21 cellular contexts compared by ENCODE assay signal in the genomic region with DNA sequence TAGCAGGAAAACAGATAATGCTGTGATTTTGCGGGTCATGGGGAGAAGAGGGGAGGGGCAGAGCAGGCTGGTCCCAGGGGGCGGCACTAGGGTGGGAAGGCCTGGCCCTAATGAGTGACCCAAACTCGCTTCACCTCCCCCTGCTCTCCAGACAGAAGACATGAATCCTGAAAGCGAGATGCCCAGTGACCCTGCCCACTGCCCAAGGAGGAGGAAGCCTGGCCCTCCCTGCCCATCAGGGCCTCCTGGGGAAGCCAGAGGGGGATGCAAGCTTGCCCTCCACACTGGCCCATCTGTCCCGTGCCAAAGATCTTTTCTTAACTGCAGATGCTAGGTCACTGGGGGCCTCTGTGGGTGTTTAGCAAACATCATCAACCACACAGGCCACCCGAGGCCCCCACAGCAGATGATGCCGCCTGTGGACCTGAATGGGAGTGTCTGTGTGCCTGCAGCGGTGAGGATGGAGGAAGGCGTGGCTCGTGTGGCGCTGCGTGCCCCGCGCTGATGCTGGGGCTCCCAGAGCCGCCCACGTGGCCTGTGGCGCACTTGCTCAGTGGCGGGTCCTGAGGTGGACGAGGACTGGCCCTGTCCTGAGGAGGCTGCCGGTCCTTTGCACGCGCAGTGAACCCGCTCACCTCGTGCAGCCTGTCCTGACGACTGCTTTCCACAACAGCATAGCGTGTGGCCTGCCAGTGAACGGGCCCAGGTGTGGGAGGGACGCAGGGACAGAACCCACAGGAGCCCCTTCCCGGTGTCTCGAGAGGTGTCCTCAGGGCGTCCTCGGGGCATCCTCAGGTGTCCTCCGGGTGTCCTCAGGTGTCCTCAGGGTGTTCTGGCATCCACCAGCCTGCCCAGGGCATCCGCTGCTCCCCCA.
DNase-seq lines count a peak whose midpoint lies in the region; ATAC-seq, FAIRE-seq and TF ChIP-seq lines count a peak whose summit lies in the region.
"Had no signal": no experiment of that assay in that cellular context is flagged by ENCODE, and none has a peak within 500 bp of the region (broad histone marks: within the 10 kb centered on the region; RNA-seq: fewer than 3 reads in every experiment).

No MANE protein-coding gene starts in this region.

- no peak overlapping the region for H2BK120ac ChIP-seq in H1 (replicated peaks; ENCODE audit: low read depth, low read length)

- H2BK5ac ChIP-seq in H1 (ENCODE audit: low read depth, low read length): peak overlapping the region; percentile 26; the same call in 1 of the 2 replicates

- no peaks in the 10 kb centered on the region for H3K79me2 ChIP-seq in H1 (ENCODE audit: control insufficient read depth in 1 of 2, insufficient read depth in 2 of 2, low read length in 2 of 2)
- H3K79me2 ChIP-seq in neural progenitor cell (ENCODE audit: low read depth): no peaks in the 10 kb centered on the region
- H3K79me2 ChIP-seq in PC-3 (ENCODE audit: low read length): no peaks in the 10 kb centered on the region

- no peak overlapping the region for H3K14ac ChIP-seq in H1 (ENCODE audit: insufficient read length)

- H2BK15ac ChIP-seq in H1 (ENCODE audit: low read length): no peak overlapping the region

- H3K4me1 ChIP-seq in right atrium auricular region: peaks cover 0 to 20% of the 10 kb centered on the region in 2 donors
- peaks cover 7 to 44% (median 33%) of the 10 kb centered on the region in 4 experiments for H3K4me1 ChIP-seq in H1 (replicated peaks in 1 of 4; ENCODE audit: control insufficient read depth in 3 of 4, insufficient read depth in 4 of 4, low read length in 3 of 4)
- peaks cover 46% of the 10 kb centered on the region for H3K4me1 ChIP-seq in neural progenitor cell
- H3K4me1 ChIP-seq in aorta (ENCODE audit: control insufficient read depth in 1 of 2, insufficient read depth in 2 of 2, low read length in 2 of 2): no peaks in the 10 kb centered on the region
- peaks cover 6% of the 10 kb centered on the region for H3K4me1 ChIP-seq in PC-3 (ENCODE audit: insufficient read depth, low read length)

- H3K4me2 ChIP-seq in H1 (ENCODE audit: insufficient read depth in 1 of 2, low read depth in 2 of 2, low read length in 2 of 2): no peak overlapping the region
- no peak overlapping the region for H3K4me2 ChIP-seq in neural progenitor cell
- no peak overlapping the region for H3K4me2 ChIP-seq in PC-3 (ENCODE audit: low read length)
- H3K4me2 ChIP-seq: A549; BLaER1 treated with 17β-estradiol and CSF1 and Interleukin-3, amounts not matched to agents 10 nM and 100 nM had no signal

- FAIRE-seq in H1 (lab: Jason Lieb, UNC): no peak
- FAIRE-seq: A549 had no signal

- H3K4me1 Mint-ChIP-seq in neural progenitor cell: peaks cover 69% of the 10 kb centered on the region

- no peaks in the 10 kb centered on the region for H3K9me3 ChIP-seq in right atrium auricular region
- H3K9me3 ChIP-seq in H1 (ENCODE audit: insufficient read depth in 2 of 2, low read depth in 1 of 2, low read length in 1 of 2): no peaks in the 10 kb centered on the region
- H3K9me3 ChIP-seq in neural progenitor cell (ENCODE audit: low read depth): no peaks in the 10 kb centered on the region
- no peaks in the 10 kb centered on the region for H3K9me3 ChIP-seq in aorta (ENCODE audit: control insufficient read depth, low read length)
- H3K9me3 ChIP-seq in PC-3 (ENCODE audit: low read length): no peaks in the 10 kb centered on the region
- H3K9me3 ChIP-seq: A549; BLaER1 treated with 17β-estradiol and CSF1 and Interleukin-3, amounts not matched to agents 10 nM and 100 nM; Peyer's patch had no signal

- H3K36me3 ChIP-seq in right atrium auricular region (peaks cover 2% of the 10 kb centered on the region), H1 (ENCODE audit: control insufficient read depth in 2 of 4, insufficient read depth in 4 of 4, low read length in 3 of 4) (peaks cover 0 to 6% (median 2%) of the 10 kb centered on the region in 4 experiments; a peak in 2 of 8 replicates), neural progenitor cell (no peaks in the 10 kb centered on the region), aorta (ENCODE audit: control insufficient read depth in 1 of 2, insufficient read depth in 2 of 2, low read length in 1 of 2) (no peaks in the 10 kb centered on the region), PC-3 (ENCODE audit: low read depth, low read length) (no peaks in the 10 kb centered on the region)
- H3K36me3 ChIP-seq: Peyer's patch had no signal

- H4K5ac ChIP-seq in H1 (ENCODE audit: insufficient read length, low read depth, low read length): no peak overlapping the region

- no peak overlapping the region for H3K4me3 Mint-ChIP-seq in neural progenitor cell
- H3K4me3 Mint-ChIP-seq: CD8-positive, alpha-beta T cell; H9 had no signal

- no peak overlapping the region for H3K23ac ChIP-seq in H1 (ENCODE audit: insufficient read length)

- H4K91ac ChIP-seq in H1 (replicated peaks; ENCODE audit: insufficient read length, low read length): no peak overlapping the region

- CTCF ChIA-PET in H1 (lab: Charles Lee; ENCODE audit: partially characterized antibody) (interaction anchor here (0.7 to 5.6 kb wide), 2 partner anchors 14 to 351 kb away, joined by 3 to 31 read pairs; no protein-coding TSS in a partner anchor), PC-3 (lab: Charles Lee) (no interaction called here)

- no peaks in the 10 kb centered on the region for H3K9me2 ChIP-seq in PC-3 (replicated peaks; ENCODE audit: low read length)

- no peak overlapping the region for H2AK5ac ChIP-seq in H1 (ENCODE audit: low read depth, low read length)

- intact Hi-C loops in left ventricle myocardium superior (cut with micrococcal nuclease) (no loop called here), aorta (cut with DNase I) (no loop called here), PC-3 (cut with micrococcal nuclease) (loop anchor here (5.0 to 10.0 kb wide), 2 partner anchors 44 to 194 kb away; a partner anchor contains a TSS)

- H3K4me3 ChIP-seq in right atrium auricular region (no peak overlapping the region), H1 (ENCODE audit: extremely low read depth in 1 of 4, insufficient read depth in 2 of 4, low read depth in 3 of 4, low read length in 4 of 4) (no peak overlapping the region), neural progenitor cell (no peak overlapping the region), aorta (ENCODE audit: low read length in 2 of 2) (no peak overlapping the region), PC-3 (ENCODE audit: low read length) (no peak overlapping the region)
- H3K4me3 ChIP-seq: A549; BLaER1 treated with 17β-estradiol and CSF1 and Interleukin-3, amounts not matched to agents 10 nM and 100 nM; Peyer's patch had no signal

- ATAC-seq in left ventricle myocardium superior (no peak), aorta (ENCODE audit: low FRiP score) (no peak), PC-3 (no peak)
- ATAC-seq: A549; CD8-positive, alpha-beta T cell; Right ventricle myocardium inferior had no signal

- peak overlapping the region; percentile 19 for H3K27ac Mint-ChIP-seq in neural progenitor cell
- H3K27ac Mint-ChIP-seq: CD8-positive, alpha-beta T cell had no signal

- no peaks in the 10 kb centered on the region for H3K9me3 Mint-ChIP-seq in neural progenitor cell
- H3K9me3 Mint-ChIP-seq: CD8-positive, alpha-beta T cell; H9 had no signal

- no peak overlapping the region for H3K56ac ChIP-seq in H1 (replicated peaks; ENCODE audit: insufficient read length, low read depth, low read length)

- H3K27ac ChIP-seq in right atrium auricular region (no peak overlapping the region), H1 (ENCODE audit: low read depth, low read length) (no peak overlapping the region), neural progenitor cell (no peak overlapping the region), aorta (ENCODE audit: low read depth in 1 of 2, low read length in 2 of 2) (no peak overlapping the region), PC-3 (ENCODE audit: low read length) (no peak overlapping the region)
- H3K27ac ChIP-seq: A549; BLaER1 treated with 17β-estradiol and CSF1 and Interleukin-3, amounts not matched to agents 10 nM and 100 nM; Peyer's patch had no signal

- H3K18ac ChIP-seq in H1 (ENCODE audit: extremely low read depth, low read length): no peak overlapping the region

- no peak overlapping the region for H3K9ac ChIP-seq in H1 (replicated peaks in 1 of 4; ENCODE audit: extremely low read depth in 1 of 4, low read depth in 3 of 4, low read length in 3 of 4)
- no peak overlapping the region for H3K9ac ChIP-seq in neural progenitor cell
- H3K9ac ChIP-seq in PC-3 (ENCODE audit: low read length): no peak overlapping the region
- H3K9ac ChIP-seq: BLaER1 treated with 17β-estradiol and CSF1 and Interleukin-3, amounts not matched to agents 10 nM and 100 nM had no signal

- BruUV-seq in PC-3 (replicated peaks; lab: Mats Ljungman, UMichigan): no TSS peak

- H3K23me2 ChIP-seq in H1 (ENCODE audit: low read depth, low read length): no peaks in the 10 kb centered on the region

- H3K27me3 Mint-ChIP-seq in neural progenitor cell (ENCODE audit: insufficient read depth, low read depth): peaks cover 13% of the 10 kb centered on the region

- H4K20me1 ChIP-seq in H1 (replicated peaks in 1 of 2; ENCODE audit: control insufficient read depth in 1 of 2, insufficient read depth in 2 of 2, low read length in 2 of 2) (peaks cover 0 to 7% of the 10 kb centered on the region in 2 experiments), neural progenitor cell (ENCODE audit: low read depth) (no peaks in the 10 kb centered on the region), PC-3 (ENCODE audit: low read length) (no peaks in the 10 kb centered on the region)

- no peak overlapping the region; the same call in 1 of the 2 replicates for H2BK12ac ChIP-seq in H1 (ENCODE audit: low read depth, low read length)

- POLR2A ChIA-PET in H1 (lab: Charles Lee; ENCODE audit: partially characterized antibody): interaction anchor here (0.6 to 3.8 kb wide), 5 partner anchors 8 to 191 kb away, joined by 4 to 17 read pairs (median 4); no protein-coding TSS in a partner anchor
- POLR2A ChIA-PET in PC-3 (lab: Charles Lee; ENCODE audit: unreplicated experiment): no interaction called here

- H3K27me3 ChIP-seq in right atrium auricular region (no peaks in the 10 kb centered on the region), H1 (replicated peaks in 1 of 4; ENCODE audit: control insufficient read depth in 3 of 4, extremely low read depth in 1 of 4, insufficient read depth in 3 of 4, low read length in 3 of 4) (peaks cover 0 to 16% (median 13%) of the 10 kb centered on the region in 4 experiments; a peak in 6 of 7 replicates), neural progenitor cell (peaks cover 8% of the 10 kb centered on the region), aorta (ENCODE audit: control insufficient read depth in 1 of 2, insufficient read depth in 2 of 2, low read length in 1 of 2) (no peaks in the 10 kb centered on the region), PC-3 (ENCODE audit: low read length) (no peaks in the 10 kb centered on the region)
- H3K27me3 ChIP-seq: Peyer's patch had no signal

- WGBS in H1 (ENCODE audit: extremely low coverage in 1 of 2, insufficient coverage in 1 of 2, insufficient read length in 1 of 2, insufficient replicate concordance in 2 of 2, low coverage in 1 of 2, low lambda C conversion rate in 2 of 2, missing lambda C conversion rate in 1 of 2), 2 experiments: 94% methylated on average over 34 of the region's 34 CpGs; no CpG with 5 or more reads in 1 of the 2 experiments
- WGBS in aorta, 2 donors: 92 to 93% methylated on average over 34 of the region's 34 CpGs

- TF ChIP-seq CTCF in right atrium auricular region (IDR thresholded peaks at IDR 0.05): no peak
- TF ChIP-seq CTCF in H1 (IDR thresholded peaks at IDR 0.05; ENCODE audit: control extremely low read depth in 1 of 3, insufficient read depth in 1 of 3, low read depth in 1 of 3, low read length in 3 of 3): no peak
- no peak for TF ChIP-seq CTCF in neural progenitor cell (IDR thresholded peaks at IDR 0.05)
- TF ChIP-seq CTCF in PC-3 (conservative IDR thresholded peaks at IDR 0.05; ENCODE audit: low read depth, low read length): no peak

- H4K8ac ChIP-seq in H1 (ENCODE audit: extremely low read depth, insufficient read depth, low read length): 0 out of 2 replicates have a peak overlapping the region, but pooled peaks have one; percentile 57

- no peak for TF ChIP-seq EP300 in H1 (IDR thresholded peaks at IDR 0.05; ENCODE audit: borderline replicate concordance in 1 of 2, low read depth in 2 of 2, low read length in 2 of 2)

- no peak overlapping the region for H3K4ac ChIP-seq in H1 (replicated peaks; ENCODE audit: insufficient read length, low read depth, low read length)

- H3K36me3 Mint-ChIP-seq in neural progenitor cell: no peaks in the 10 kb centered on the region

- no peak for TF ChIP-seq POLR2A in H1 (IDR thresholded peaks at IDR 0.05; ENCODE audit: control extremely low read depth in 1 of 2, low read depth in 2 of 2, low read length in 2 of 2)

- no peak overlapping the region; the same call in 1 of the 2 replicates for H2BK20ac ChIP-seq in H1 (ENCODE audit: low read length)

- DNase-seq in left ventricle myocardium superior (peak; percentile 26), right atrium auricular region (ENCODE audit: low spot score) (no peak), H1 (ENCODE audit: low read depth in 1 of 2, low spot score in 2 of 2) (no peak), neural progenitor cell (ENCODE audit: low spot score) (no peak), aorta (peak; percentile 27 to 70), PC-3 (no peak), SKM-1 treated with dmso at 0.1 percent for 144 hours (lab: John Stamatoyannopoulos, UW; ENCODE audit: unreplicated experiment) (no peak), HPDE6-E6E7 (ENCODE audit: extremely low spot score) (no peak)
- DNase-seq: CD8-positive, alpha-beta T cell; DMS79; H9; MM.1S; NCI-H1092; NCI-H1436 treated with DMSO at 0.1 percent for 48 hours; NCI-H2029; NCI-H2171; NCI-H526; Peyer's patch had no signal

- H3F3A ChIP-seq in neural progenitor cell (ENCODE audit: low read depth) (peaks cover 67% of the 10 kb centered on the region), PC-3 (ENCODE audit: low read length, unreplicated experiment) (no peaks in the 10 kb centered on the region)

- no peaks in the 10 kb centered on the region for H3K79me1 ChIP-seq in H1 (ENCODE audit: low read depth, low read length)

- H2AFZ ChIP-seq in H1 (ENCODE audit: low read length): no peak overlapping the region
- H2AFZ ChIP-seq in neural progenitor cell (replicated peaks): no peak overlapping the region
- H2AFZ ChIP-seq in PC-3 (ENCODE audit: low read length): no peak overlapping the region

- no peak for TF ChIP-seq RAD21 in H1 (IDR thresholded peaks at IDR 0.05 in 1 of 2, conservative IDR thresholded peaks at IDR 0.05 in 1 of 2; ENCODE audit: low read depth in 2 of 2, low read length in 2 of 2)

Comparison
In these comparisons a context has a peak if more than half of its experiments do, and no peak if none do; other contexts are left out.
1. DNase-seq: peak in left ventricle myocardium superior (single experiment) and aorta (2 of 2); none in right atrium auricular region (single experiment), H1 (0 of 2), neural progenitor cell (single experiment), PC-3 (single experiment), SKM-1 treated with dmso at 0.1 percent for 144 hours (single experiment) and HPDE6-E6E7 (single experiment).